11 cellular contexts compared by ENCODE assay signal in the genomic region with DNA sequence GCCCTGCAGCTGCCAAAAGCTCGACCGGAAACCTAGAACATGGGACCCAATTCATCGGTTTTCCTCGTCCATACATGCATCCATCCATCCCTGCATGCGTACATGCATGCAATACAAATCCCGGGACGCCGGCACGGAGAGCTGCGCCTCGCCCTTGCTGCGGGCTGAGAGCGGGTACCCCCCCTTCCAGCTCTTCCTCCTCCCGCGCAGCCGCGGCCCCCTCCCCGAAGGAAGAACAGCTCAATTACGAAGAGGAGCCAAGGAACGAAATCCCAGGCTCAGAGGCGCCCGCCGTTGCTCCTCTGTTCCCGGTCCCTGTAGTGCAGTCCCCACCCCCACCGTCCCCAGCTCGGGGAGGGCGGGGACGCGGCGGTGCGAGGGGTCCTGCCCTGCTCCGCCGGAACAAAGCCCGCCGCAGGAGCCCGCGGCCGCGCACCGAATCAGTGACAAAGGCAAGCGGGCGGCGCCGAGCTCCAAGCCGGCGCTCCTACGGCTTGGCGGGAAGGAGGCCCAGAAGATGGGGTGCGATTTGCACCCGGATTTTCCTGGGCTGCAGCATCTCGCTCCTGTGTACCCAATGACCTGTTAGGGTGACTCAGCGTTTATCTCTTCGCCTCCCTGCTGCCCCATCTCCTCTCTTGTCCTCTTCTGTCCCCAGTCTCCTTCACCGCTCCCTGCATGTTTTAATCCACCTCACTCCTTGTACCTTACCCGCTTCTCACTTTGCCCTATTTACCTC. TPM values are rescaled to one million over a fixed set of nuclear protein-coding genes. Genes with fewer than 3 reads are reported as not detected.
DNase-seq lines count a peak whose midpoint lies in the region; ATAC-seq and TF ChIP-seq lines count a peak whose summit lies in the region.
"Had no signal": no experiment of that assay in that cellular context is flagged by ENCODE, and none has a peak within 500 bp of the region (broad histone marks: within the 10 kb centered on the region; RNA-seq: fewer than 3 reads in every experiment).

No MANE protein-coding gene starts in this region.

- DNase-seq in Ammon's horn (ENCODE audit: low spot score) (peak; percentile 75), GM23338 (ENCODE audit: low spot score) (peak; percentile 86), middle frontal gyrus (ENCODE audit: extremely low spot score, low spot score) (peak; percentile 43), HFFc6 (no peak), NCI-H2107 (lab: John Stamatoyannopoulos, UW) (no peak), SJCRH30 (no peak), PC-3 (no peak)
- DNase-seq: MM.1S had no signal

- H3K4me2 ChIP-seq in GM23338 (peak overlapping the region; percentile 84), PC-3 (ENCODE audit: low read length) (no peak overlapping the region)

- H3K9me3 Mint-ChIP-seq in GM23338: no peaks in the 10 kb centered on the region; the same call in 2 of the 3 replicates
- peaks cover 0 to 9% (median 0%) of the 10 kb centered on the region in 5 experiments for H3K9me3 Mint-ChIP-seq in brain
- no peaks in the 10 kb centered on the region for H3K9me3 Mint-ChIP-seq in HFFc6

- CTCF ChIA-PET in PC-3 (lab: Charles Lee): no interaction called here

- H2AFZ ChIP-seq in GM23338 (peak overlapping the region; percentile 35), PC-3 (ENCODE audit: low read length) (no peak overlapping the region)

- H3K27ac ChIP-seq in GM23338 (ENCODE audit: low read depth): no peak overlapping the region
- no peak overlapping the region for H3K27ac ChIP-seq in SJCRH30
- no peak overlapping the region for H3K27ac ChIP-seq in PC-3 (ENCODE audit: low read length)
- H3K27ac ChIP-seq: tibial nerve, VCaP had no signal

- H3K36me3 Mint-ChIP-seq in GM23338 (ENCODE audit: low read depth) (no peaks in the 10 kb centered on the region; the same call in 2 of the 3 replicates), brain (no peaks in the 10 kb centered on the region), HFFc6 (ENCODE audit: low read depth) (no peaks in the 10 kb centered on the region)

- no peak overlapping the region for H3K9ac ChIP-seq in PC-3 (ENCODE audit: low read length)

- H3K9me3 ChIP-seq in SJCRH30 (replicated peaks): no peaks in the 10 kb centered on the region
- H3K9me3 ChIP-seq in PC-3 (ENCODE audit: low read length): no peaks in the 10 kb centered on the region
- H3K9me3 ChIP-seq: tibial nerve had no signal

- H3K79me2 ChIP-seq in GM23338 (replicated peaks; ENCODE audit: insufficient read depth) (no peaks in the 10 kb centered on the region), PC-3 (ENCODE audit: low read length) (no peaks in the 10 kb centered on the region)

- H3K4me1 ChIP-seq in GM23338 (ENCODE audit: insufficient read depth): peaks cover 51% of the 10 kb centered on the region
- no peaks in the 10 kb centered on the region for H3K4me1 ChIP-seq in SJCRH30
- H3K4me1 ChIP-seq in PC-3 (ENCODE audit: insufficient read depth, low read length): no peaks in the 10 kb centered on the region

- H4K20me1 ChIP-seq in GM23338 (replicated peaks; ENCODE audit: insufficient read depth) (no peaks in the 10 kb centered on the region; the same call in none of the 2 replicates), PC-3 (ENCODE audit: low read length) (no peaks in the 10 kb centered on the region)

- peaks cover 81% of the 10 kb centered on the region for H3K27me3 Mint-ChIP-seq in GM23338 (ENCODE audit: insufficient read depth, low read depth, poor library complexity)
- peaks cover 39% of the 10 kb centered on the region for H3K27me3 Mint-ChIP-seq in brain
- H3K27me3 Mint-ChIP-seq in HFFc6 (ENCODE audit: insufficient read depth): peaks cover 28% of the 10 kb centered on the region

- POLR2A ChIA-PET in PC-3 (lab: Charles Lee; ENCODE audit: unreplicated experiment): no interaction called here

- no TSS peak for BruUV-seq in PC-3 (replicated peaks; lab: Mats Ljungman, UMichigan)

- H3K4me3 ChIP-seq in GM23338: peak overlapping the region; percentile 58
- no peak overlapping the region for H3K4me3 ChIP-seq in SJCRH30
- no peak overlapping the region for H3K4me3 ChIP-seq in PC-3 (ENCODE audit: low read length)

- H3K4me3 Mint-ChIP-seq in GM23338 (peak overlapping the region; percentile 75), brain (peak overlapping the region; percentile 89 to 98 (median 95)), HFFc6 (no peak overlapping the region)

- peaks cover 100% of the 10 kb centered on the region for H3K27me3 ChIP-seq in GM23338 (ENCODE audit: insufficient read depth)
- H3K27me3 ChIP-seq in SJCRH30: no peaks in the 10 kb centered on the region
- peaks cover 53% of the 10 kb centered on the region for H3K27me3 ChIP-seq in PC-3 (ENCODE audit: low read length)

- intact Hi-C loops in PC-3 (cut with micrococcal nuclease): no loop called here

- H3K36me3 ChIP-seq in GM23338 (ENCODE audit: insufficient read depth): no peaks in the 10 kb centered on the region
- no peaks in the 10 kb centered on the region for H3K36me3 ChIP-seq in SJCRH30
- H3K36me3 ChIP-seq in PC-3 (ENCODE audit: low read depth, low read length): no peaks in the 10 kb centered on the region
- H3K36me3 ChIP-seq: tibial nerve had no signal

- H3F3A ChIP-seq in GM23338 (replicated peaks; ENCODE audit: low read depth) (peaks cover 6% of the 10 kb centered on the region; the same call in 1 of the 2 replicates), PC-3 (ENCODE audit: low read length, unreplicated experiment) (no peaks in the 10 kb centered on the region)

- TF ChIP-seq CTCF in GM23338 (conservative IDR thresholded peaks at IDR 0.05; ENCODE audit: low read depth in 2 of 2) (no peak), brain (conservative IDR thresholded peaks at IDR 0.05) (no peak), HFFc6 (IDR thresholded peaks at IDR 0.05) (no peak), PC-3 (conservative IDR thresholded peaks at IDR 0.05; ENCODE audit: low read depth, low read length) (no peak)

- H3K27ac Mint-ChIP-seq in GM23338 (peak overlapping the region; percentile 5; the same call in 1 of the 2 replicates), brain (peak overlapping the region; percentile 99 to 100 (median 99)), HFFc6 (no peak overlapping the region)

- H3K4me1 Mint-ChIP-seq in GM23338: peaks cover 55% of the 10 kb centered on the region
- peaks cover 60% of the 10 kb centered on the region for H3K4me1 Mint-ChIP-seq in brain
- peaks cover 10% of the 10 kb centered on the region; the same call in 1 of the 2 replicates for H3K4me1 Mint-ChIP-seq in HFFc6 (ENCODE audit: low read depth)

- H3K9me2 ChIP-seq in GM23338 (ENCODE audit: insufficient read depth): no peaks in the 10 kb centered on the region
- no peaks in the 10 kb centered on the region for H3K9me2 ChIP-seq in PC-3 (replicated peaks; ENCODE audit: low read length)

- ATAC-seq in GM23338: peak; percentile 55
- ATAC-seq in PC-3: no peak

TF ChIP-seq in GM23338, 12 proteins besides CTCF, POLR2A, EP300 and RAD21:
- TF ChIP-seq JUNB (IDR thresholded peaks at IDR 0.05; ENCODE audit: unreplicated experiment): no peak
- no peak for TF ChIP-seq NANOG (IDR thresholded peaks at IDR 0.05; ENCODE audit: borderline replicate concordance)
- TF ChIP-seq EZH2 (IDR thresholded peaks at IDR 0.05; ENCODE audit: low read depth, unreplicated experiment): peak; percentile 76
- no peak for TF ChIP-seq ZNF331 (CRISPR knock-in tag; IDR thresholded peaks at IDR 0.05; ENCODE audit: low read depth)
- no peak for TF ChIP-seq CREB1 (CRISPR knock-in tag; IDR thresholded peaks at IDR 0.05; ENCODE audit: low read depth)
- TF ChIP-seq, protein P1, sequence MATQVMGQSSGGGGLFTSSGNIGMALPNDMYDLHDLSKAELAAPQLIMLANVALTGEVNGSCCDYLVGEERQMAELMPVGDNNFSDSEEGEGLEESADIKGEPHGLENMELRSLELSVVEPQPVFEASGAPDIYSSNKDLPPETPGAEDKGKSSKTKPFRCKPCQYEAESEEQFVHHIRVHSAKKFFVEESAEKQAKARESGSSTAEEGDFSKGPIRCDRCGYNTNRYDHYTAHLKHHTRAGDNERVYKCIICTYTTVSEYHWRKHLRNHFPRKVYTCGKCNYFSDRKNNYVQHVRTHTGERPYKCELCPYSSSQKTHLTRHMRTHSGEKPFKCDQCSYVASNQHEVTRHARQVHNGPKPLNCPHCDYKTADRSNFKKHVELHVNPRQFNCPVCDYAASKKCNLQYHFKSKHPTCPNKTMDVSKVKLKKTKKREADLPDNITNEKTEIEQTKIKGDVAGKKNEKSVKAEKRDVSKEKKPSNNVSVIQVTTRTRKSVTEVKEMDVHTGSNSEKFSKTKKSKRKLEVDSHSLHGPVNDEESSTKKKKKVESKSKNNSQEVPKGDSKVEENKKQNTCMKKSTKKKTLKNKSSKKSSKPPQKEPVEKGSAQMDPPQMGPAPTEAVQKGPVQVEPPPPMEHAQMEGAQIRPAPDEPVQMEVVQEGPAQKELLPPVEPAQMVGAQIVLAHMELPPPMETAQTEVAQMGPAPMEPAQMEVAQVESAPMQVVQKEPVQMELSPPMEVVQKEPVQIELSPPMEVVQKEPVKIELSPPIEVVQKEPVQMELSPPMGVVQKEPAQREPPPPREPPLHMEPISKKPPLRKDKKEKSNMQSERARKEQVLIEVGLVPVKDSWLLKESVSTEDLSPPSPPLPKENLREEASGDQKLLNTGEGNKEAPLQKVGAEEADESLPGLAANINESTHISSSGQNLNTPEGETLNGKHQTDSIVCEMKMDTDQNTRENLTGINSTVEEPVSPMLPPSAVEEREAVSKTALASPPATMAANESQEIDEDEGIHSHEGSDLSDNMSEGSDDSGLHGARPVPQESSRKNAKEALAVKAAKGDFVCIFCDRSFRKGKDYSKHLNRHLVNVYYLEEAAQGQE (IDR thresholded peaks at IDR 0.05; ENCODE audit: unreplicated experiment): no peak
- TF ChIP-seq EZH2phosphoT487 (IDR thresholded peaks at IDR 0.05; ENCODE audit: unreplicated experiment): no peak
- no peak for TF ChIP-seq ZNF114 (CRISPR knock-in tag; IDR thresholded peaks at IDR 0.05)

RNA-seq across cellular contexts. Expression of a gene that starts 8.9 kb away (rescaled TPM):
- total RNA-seq in GM23338 (2014; rRNA removed; shearing (Covaris generic)): 0.24 TPM in 1 of 2 replicates, not detected in the other
- polyA plus RNA-seq in GM23338 (2016; fragmentation: Nextera tagmentation; extraction: Ambion mirVana) (0.06 and 0.14 TPM in 2 replicates), brain (ENCODE audit: insufficient read depth, low read depth, low replicate concordance) (23.8 TPM)
- total RNA-seq in HFFc6 (2021; fragmentation: NEBNext Ultra II Directional; extraction: Animal tissue kit (Norgen Biotek cat#: 25700)): not detected
- 2.3 and 2.4 TPM in 2 replicates for total RNA-seq in SJCRH30 (2014; rRNA removed; shearing (Covaris generic))
- not detected in 2 replicates for total RNA-seq in PC-3 (2014; rRNA removed)
- total RNA-seq: tibial nerve had no signal

Comparison
In these comparisons a context has a peak if more than half of its experiments do, and no peak if none do; other contexts are left out.
1. DNase-seq: peak in Ammon's horn (single experiment), GM23338 (single experiment) and middle frontal gyrus (single experiment); none in HFFc6 (single experiment), NCI-H2107 (single experiment), SJCRH30 (0 of 2) and PC-3 (single experiment).